17 cellular contexts compared by ENCODE assay signal in genomic region chr9:116190997-116191396, GRCh38. TPM values are rescaled to one million over a fixed set of nuclear protein-coding genes. Genes with fewer than 3 reads are reported as not detected.
A peak's percentile ranks its signal among the peaks of the same experiment; 100 is the strongest.
DNase-seq lines count a peak whose midpoint lies in the region; ATAC-seq and TF ChIP-seq lines count a peak whose summit lies in the region.
"Had no signal": no experiment of that assay in that cellular context is flagged by ENCODE, and none has a peak within 500 bp of the region (broad histone marks: within the 10 kb centered on the region; RNA-seq: fewer than 3 reads in every experiment).

No MANE protein-coding gene starts in this region.

- peaks cover 56% of the 10 kb centered on the region for H3K4me1 Mint-ChIP-seq in HFFc6 (ENCODE audit: low read depth)
- no peaks in the 10 kb centered on the region for H3K4me1 Mint-ChIP-seq in activated CD4-positive, alpha-beta memory T cell treated with anti-CD3 and anti-CD28 coated beads for 36 hours (ENCODE audit: low read depth)

- TF ChIP-seq CTCF in HFFc6 (IDR thresholded peaks at IDR 0.05) (no peak), fibroblast of villous mesenchyme (IDR thresholded peaks at IDR 0.05; ENCODE audit: insufficient read depth, low read depth, low read length) (no peak)

- no peaks in the 10 kb centered on the region; the same call in none of the 2 replicates for H3K27me3 Mint-ChIP-seq in HFFc6 (ENCODE audit: insufficient read depth)
- no peaks in the 10 kb centered on the region for H3K27me3 Mint-ChIP-seq in activated CD4-positive, alpha-beta memory T cell treated with anti-CD3 and anti-CD28 coated beads for 36 hours
- H3K27me3 Mint-ChIP-seq: activated CD8-positive, alpha-beta T cell treated with anti-CD3 and anti-CD28 coated beads for 36 hours had no signal

- H3K4me3 Mint-ChIP-seq in HFFc6 = no peak overlapping the region
- H3K4me3 Mint-ChIP-seq in activated CD4-positive, alpha-beta memory T cell treated with anti-CD3 and anti-CD28 coated beads for 36 hours = no peak overlapping the region
- H3K4me3 Mint-ChIP-seq: activated CD8-positive, alpha-beta T cell treated with anti-CD3 and anti-CD28 coated beads for 36 hours had no signal

- peaks cover 41% of the 10 kb centered on the region for H3K36me3 ChIP-seq in adipocyte (ENCODE audit: control insufficient read depth, insufficient read depth, low read length, severe bottlenecking)
- H3K36me3 ChIP-seq: cardiac muscle cell, pancreas had no signal

- H3K36me3 Mint-ChIP-seq in HFFc6 (ENCODE audit: low read depth) = peaks cover 21% of the 10 kb centered on the region
- no peaks in the 10 kb centered on the region for H3K36me3 Mint-ChIP-seq in activated CD4-positive, alpha-beta memory T cell treated with anti-CD3 and anti-CD28 coated beads for 36 hours

- H3K9me3 ChIP-seq in adipocyte (ENCODE audit: control insufficient read depth, low read length) = no peaks in the 10 kb centered on the region
- H3K9me3 ChIP-seq: pancreas, testis had no signal

- no peaks in the 10 kb centered on the region for H3K9me3 Mint-ChIP-seq in HFFc6
- H3K9me3 Mint-ChIP-seq in activated CD4-positive, alpha-beta memory T cell treated with anti-CD3 and anti-CD28 coated beads for 36 hours = no peaks in the 10 kb centered on the region
- H3K9me3 Mint-ChIP-seq: activated CD8-positive, alpha-beta T cell treated with anti-CD3 and anti-CD28 coated beads for 36 hours had no signal

- POLR2A ChIA-PET in activated CD4-positive, alpha-beta memory T cell treated with anti-CD3 and anti-CD28 coated beads for 36 hours (lab: Charles Lee) = no interaction called here

- intact Hi-C loops in activated CD4-positive, alpha-beta memory T cell treated with anti-CD3 and anti-CD28 coated beads for 36 hours (cut with micrococcal nuclease) = no loop called here

- H3K4me1 ChIP-seq in adipocyte (ENCODE audit: control insufficient read depth, insufficient read depth, low read length) = peaks cover 35% of the 10 kb centered on the region
- H3K4me1 ChIP-seq: pancreas, testis had no signal

- CTCF ChIA-PET in activated CD4-positive, alpha-beta memory T cell treated with anti-CD3 and anti-CD28 coated beads for 36 hours (lab: Charles Lee) = no interaction called here

- ATAC-seq in GM21515 (IDR thresholded peaks at IDR 0.05; ENCODE audit: unreplicated experiment) = no peak
- ATAC-seq in GM19452 (IDR thresholded peaks at IDR 0.05; ENCODE audit: unreplicated experiment) = no peak
- ATAC-seq: activated CD8-positive, alpha-beta T cell treated with anti-CD3 and anti-CD28 coated beads for 36 hours had no signal

- no peak overlapping the region for H3K4me3 ChIP-seq in adipocyte (ENCODE audit: low read length)
- no peak overlapping the region for H3K4me3 ChIP-seq in fibroblast of villous mesenchyme (ENCODE audit: low read depth, low read length)
- H3K4me3 ChIP-seq: cardiac muscle cell, pancreas, testis had no signal

- DNase-seq in A172 (ENCODE audit: low spot score) = peak; percentile 47
- DNase-seq in HFFc6 = peak; percentile 86
- DNase-seq in adipocyte (ENCODE audit: low read depth) = peak; percentile 66
- peak; percentile 65 for DNase-seq in fibroblast of villous mesenchyme (ENCODE audit: low read depth)
- DNase-seq in stimulated activated CD4-positive, alpha-beta T cell treated with anti-CD3 and anti-CD28 coated beads, Interleukin-4, amount 100 ng/mL, for 24 hours = no peak
- DNase-seq in activated CD4-positive, alpha-beta memory T cell treated with anti-CD3 and anti-CD28 coated beads for 36 hours = no peak
- DNase-seq: activated CD8-positive, alpha-beta T cell treated with anti-CD3 and anti-CD28 coated beads for 36 hours; activated gamma-delta T cell treated with Interleukin-2 at 50 U/mL for 16 hours; DMS 273 treated with DMSO at 0.1 percent for 48 hours; NCI-H1694 treated with DMSO at 0.1 percent for 48 hours; NCI-H510A treated with DMSO at 0.1 percent for 48 hours; pancreas; SHP77; testis had no signal

- no peaks in the 10 kb centered on the region for H3K27me3 ChIP-seq in adipocyte (replicated peaks; ENCODE audit: control insufficient read depth, insufficient read depth, low read length)
- H3K27me3 ChIP-seq: cardiac muscle cell, pancreas, testis had no signal

- no peak overlapping the region for H3K9ac ChIP-seq in adipocyte (ENCODE audit: low read length)

- H3K27ac Mint-ChIP-seq in HFFc6 = peak overlapping the region; percentile 77
- H3K27ac Mint-ChIP-seq in activated CD4-positive, alpha-beta memory T cell treated with anti-CD3 and anti-CD28 coated beads for 36 hours = no peak overlapping the region
- H3K27ac Mint-ChIP-seq: activated CD8-positive, alpha-beta T cell treated with anti-CD3 and anti-CD28 coated beads for 36 hours had no signal

RNA-seq across cellular contexts. Expression of gene PAPPA, which starts 37.4 kb away (rescaled TPM):
- total RNA-seq in A172 (2014; rRNA removed; shearing (Covaris generic)) = 0.02 TPM in 1 of 2 replicates, not detected in the other
- 10 to 100 TPM in 5 of 6 experiments, 1 to 10 TPM in 1; 8.2 to 13.2 (median 12.3) TPM for total RNA-seq in HFFc6 (2021; fragmentation: NEBNext Ultra II Directional; extraction: Animal tissue kit (Norgen Biotek cat#: 25700))
- 42.5 and 104 TPM in 2 replicates for total RNA-seq in fibroblast of villous mesenchyme
- not detected for total RNA-seq in activated CD4-positive, alpha-beta memory T cell treated with anti-CD3 and anti-CD28 coated beads for 36 hours
- total RNA-seq: activated CD8-positive, alpha-beta T cell treated with anti-CD3 and anti-CD28 coated beads for 36 hours had no signal

Comparison
In these comparisons a context has a peak if more than half of its experiments do, and no peak if none do; other contexts are left out.
1. DNase-seq: peak in A172 (single experiment), HFFc6 (single experiment), adipocyte (single experiment) and fibroblast of villous mesenchyme (single experiment); none in stimulated activated CD4-positive, alpha-beta T cell treated with anti-CD3 and anti-CD28 coated beads, Interleukin-4, amount 100 ng/mL, for 24 hours (single experiment) and activated CD4-positive, alpha-beta memory T cell treated with anti-CD3 and anti-CD28 coated beads for 36 hours (single experiment).